ENCODE assay signal across 1 cellular context in the genomic region with DNA sequence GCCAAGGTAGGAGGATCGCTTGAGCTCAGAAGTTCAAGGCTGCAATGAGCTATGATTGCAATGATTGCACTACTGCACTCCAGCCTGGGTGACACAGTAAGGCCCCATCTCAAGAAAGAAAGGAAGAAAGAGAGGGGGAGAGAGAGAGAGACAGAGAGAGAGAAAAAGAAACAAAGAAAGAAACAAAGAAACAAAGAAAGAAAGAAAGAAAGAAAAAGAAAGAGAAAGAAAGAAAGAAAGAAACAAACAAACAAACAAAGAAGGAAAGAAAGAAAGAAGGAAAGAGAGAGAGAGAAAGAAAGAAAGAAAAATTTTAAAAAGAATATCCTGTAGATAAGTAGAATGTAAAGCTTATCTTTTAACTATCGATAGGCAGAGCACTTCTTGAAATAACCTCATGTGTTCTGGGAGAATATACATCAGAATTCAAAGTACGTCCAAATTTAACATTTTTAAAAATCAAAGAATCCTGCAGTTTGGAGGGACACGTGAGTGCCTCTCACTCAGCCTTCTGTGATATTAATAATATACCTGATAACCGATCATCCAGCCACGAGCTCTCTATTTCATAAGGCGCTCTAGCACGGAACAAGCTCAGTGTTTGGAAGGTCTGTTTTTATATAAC.
TF ChIP-seq lines count a peak whose summit lies in the region.

No MANE protein-coding gene starts in this region.

TF ChIP-seq in GM12878, 131 proteins besides CTCF, POLR2A, EP300 and RAD21:
- TF ChIP-seq PML (IDR thresholded peaks at IDR 0.05; ENCODE audit: low read length): no peak
- TF ChIP-seq, protein P1, sequence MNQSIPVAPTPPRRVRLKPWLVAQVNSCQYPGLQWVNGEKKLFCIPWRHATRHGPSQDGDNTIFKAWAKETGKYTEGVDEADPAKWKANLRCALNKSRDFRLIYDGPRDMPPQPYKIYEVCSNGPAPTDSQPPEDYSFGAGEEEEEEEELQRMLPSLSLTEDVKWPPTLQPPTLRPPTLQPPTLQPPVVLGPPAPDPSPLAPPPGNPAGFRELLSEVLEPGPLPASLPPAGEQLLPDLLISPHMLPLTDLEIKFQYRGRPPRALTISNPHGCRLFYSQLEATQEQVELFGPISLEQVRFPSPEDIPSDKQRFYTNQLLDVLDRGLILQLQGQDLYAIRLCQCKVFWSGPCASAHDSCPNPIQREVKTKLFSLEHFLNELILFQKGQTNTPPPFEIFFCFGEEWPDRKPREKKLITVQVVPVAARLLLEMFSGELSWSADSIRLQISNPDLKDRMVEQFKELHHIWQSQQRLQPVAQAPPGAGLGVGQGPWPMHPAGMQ (IDR thresholded peaks at IDR 0.05; ENCODE audit: borderline replicate concordance): no peak
- no peak for TF ChIP-seq GATAD2B (conservative IDR thresholded peaks at IDR 0.05; ENCODE audit: low read depth)
- no peak for TF ChIP-seq CBX5 (IDR thresholded peaks at IDR 0.05; ENCODE audit: low read depth)
- TF ChIP-seq, protein P2, sequence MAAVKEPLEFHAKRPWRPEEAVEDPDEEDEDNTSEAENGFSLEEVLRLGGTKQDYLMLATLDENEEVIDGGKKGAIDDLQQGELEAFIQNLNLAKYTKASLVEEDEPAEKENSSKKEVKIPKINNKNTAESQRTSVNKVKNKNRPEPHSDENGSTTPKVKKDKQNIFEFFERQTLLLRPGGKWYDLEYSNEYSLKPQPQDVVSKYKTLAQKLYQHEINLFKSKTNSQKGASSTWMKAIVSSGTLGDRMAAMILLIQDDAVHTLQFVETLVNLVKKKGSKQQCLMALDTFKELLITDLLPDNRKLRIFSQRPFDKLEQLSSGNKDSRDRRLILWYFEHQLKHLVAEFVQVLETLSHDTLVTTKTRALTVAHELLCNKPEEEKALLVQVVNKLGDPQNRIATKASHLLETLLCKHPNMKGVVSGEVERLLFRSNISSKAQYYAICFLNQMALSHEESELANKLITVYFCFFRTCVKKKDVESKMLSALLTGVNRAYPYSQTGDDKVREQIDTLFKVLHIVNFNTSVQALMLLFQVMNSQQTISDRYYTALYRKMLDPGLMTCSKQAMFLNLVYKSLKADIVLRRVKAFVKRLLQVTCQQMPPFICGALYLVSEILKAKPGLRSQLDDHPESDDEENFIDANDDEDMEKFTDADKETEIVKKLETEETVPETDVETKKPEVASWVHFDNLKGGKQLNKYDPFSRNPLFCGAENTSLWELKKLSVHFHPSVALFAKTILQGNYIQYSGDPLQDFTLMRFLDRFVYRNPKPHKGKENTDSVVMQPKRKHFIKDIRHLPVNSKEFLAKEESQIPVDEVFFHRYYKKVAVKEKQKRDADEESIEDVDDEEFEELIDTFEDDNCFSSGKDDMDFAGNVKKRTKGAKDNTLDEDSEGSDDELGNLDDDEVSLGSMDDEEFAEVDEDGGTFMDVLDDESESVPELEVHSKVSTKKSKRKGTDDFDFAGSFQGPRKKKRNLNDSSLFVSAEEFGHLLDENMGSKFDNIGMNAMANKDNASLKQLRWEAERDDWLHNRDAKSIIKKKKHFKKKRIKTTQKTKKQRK (IDR thresholded peaks at IDR 0.05; ENCODE audit: low read depth, low read length): no peak
TF ChIP-seq in GM12878: peak in this region for 0.
